In the genomic region with DNA sequence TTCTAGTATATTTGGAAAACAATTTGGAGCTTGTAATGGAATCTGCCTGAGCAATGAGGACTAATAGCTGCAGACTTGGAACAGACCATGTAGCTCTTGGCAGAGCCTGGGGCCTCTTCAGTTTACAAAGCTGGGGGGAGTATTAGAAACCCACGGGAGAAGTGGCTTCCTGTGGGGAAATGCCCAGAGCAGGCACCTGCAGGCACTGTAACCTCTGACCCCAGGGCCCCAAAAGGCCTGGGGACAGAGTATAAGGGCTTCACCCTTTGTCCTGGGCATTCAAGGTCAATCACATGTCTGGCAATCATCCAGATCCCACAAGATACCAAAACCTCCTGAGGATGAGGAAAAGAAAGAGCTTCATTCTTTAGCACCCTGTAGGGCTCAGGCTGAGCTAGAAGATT, we compare ENCODE assay signal across 9 cellular contexts. TPM values are rescaled to one million over a fixed set of nuclear protein-coding genes. Genes with fewer than 3 reads are reported as not detected.
A peak's percentile ranks its signal among the peaks of the same experiment; 100 is the strongest.
DNase-seq lines count a peak whose midpoint lies in the region; ATAC-seq and TF ChIP-seq lines count a peak whose summit lies in the region.
"Had no signal": no experiment of that assay in that cellular context is flagged by ENCODE, and none has a peak within 500 bp of the region (broad histone marks: within the 10 kb centered on the region; RNA-seq: fewer than 3 reads in every experiment).

No MANE protein-coding gene starts in this region.

- POLR2A ChIA-PET in CD4-positive, alpha-beta T cell (lab: Charles Lee) = no interaction called here

- DNase-seq in chondrocyte (ENCODE audit: low spot score) (no peak), lower leg skin (ENCODE audit: low spot score in 2 of 2) (peak; percentile 44 to 89), KBM-7 (no peak)
- DNase-seq in stimulated activated CD8-positive, alpha-beta memory T cell treated with anti-CD3 and anti-CD28 coated beads, Interleukin-4, amount 100 ng/mL, for 48 hours = no peak
- no peak for DNase-seq in CD4-positive, alpha-beta T cell
- DNase-seq: SW 1271 had no signal

- H3K9me3 ChIP-seq in KOPT-K1 (ENCODE audit: insufficient read depth, low read length, poor library complexity, severe bottlenecking) = no peaks in the 10 kb centered on the region
- H3K9me3 ChIP-seq in CD4-positive, alpha-beta T cell (ENCODE audit: control insufficient read depth, low read length) = no peaks in the 10 kb centered on the region

- in situ Hi-C loops in KBM-7 (cut with MboI; ENCODE audit: low pct_unique_long_range_greater_than_20kb, low sequenced_read_pairs) = no loop called here

- H3K27ac Mint-ChIP-seq in chondrocyte (ENCODE audit: unreplicated experiment) = peak overlapping the region; percentile 92
- H3K27ac Mint-ChIP-seq in CD4-positive, alpha-beta T cell = no peak overlapping the region

- intact Hi-C loops in lower leg skin (cut with DNase I; ENCODE audit: low total_unique reads) = loop anchor here (10.0 kb wide), 1 partner anchor 57 kb away; no protein-coding TSS in a partner anchor
- intact Hi-C loops in CD4-positive, alpha-beta T cell (cut with DNase I, micrococcal nuclease) = loop anchor here in 1 of 2 experiments (10.0 kb wide), 1 partner anchor 487 kb away; no protein-coding TSS in a partner anchor

- H3K4me1 Mint-ChIP-seq in chondrocyte (ENCODE audit: low read depth) = peaks cover 13% of the 10 kb centered on the region
- H3K4me1 Mint-ChIP-seq in CD4-positive, alpha-beta T cell (ENCODE audit: low read depth) = peaks cover 24% of the 10 kb centered on the region

- H3K27ac ChIP-seq in KOPT-K1 (ENCODE audit: low read depth, low read length, poor library complexity, severe bottlenecking) (peak overlapping the region; percentile 30), temporal lobe (ENCODE audit: low read depth, low read length) (peak overlapping the region; percentile 24)
- no peak overlapping the region for H3K27ac ChIP-seq in CD4-positive, alpha-beta T cell (ENCODE audit: low read depth, low read length)

- 22 to 32% methylated on average over 1 of the region's 1 CpG for WGBS in lower leg skin, 2 donors

- no peaks in the 10 kb centered on the region for H3K36me3 ChIP-seq in KOPT-K1 (ENCODE audit: insufficient read depth, low read length)

- H3K27me3 ChIP-seq in CD4-positive, alpha-beta T cell (ENCODE audit: control insufficient read depth, insufficient read depth, low read length) = no peaks in the 10 kb centered on the region

- H3K36me3 Mint-ChIP-seq in chondrocyte (ENCODE audit: low read depth) = no peaks in the 10 kb centered on the region
- H3K36me3 Mint-ChIP-seq in CD4-positive, alpha-beta T cell (ENCODE audit: low read depth) = no peaks in the 10 kb centered on the region

- no peak for TF ChIP-seq POLR2A in lower leg skin (IDR thresholded peaks at IDR 0.05)

- no peaks in the 10 kb centered on the region for H3K27me3 Mint-ChIP-seq in chondrocyte (ENCODE audit: low read depth)
- H3K27me3 Mint-ChIP-seq in CD4-positive, alpha-beta T cell = no peaks in the 10 kb centered on the region

- no peak for ATAC-seq in HG02970 (IDR thresholded peaks at IDR 0.05; ENCODE audit: low FRiP score, unreplicated experiment)
- ATAC-seq in CD4-positive, alpha-beta T cell (ENCODE audit: poor library complexity) = no peak

- CTCF ChIA-PET in CD4-positive, alpha-beta T cell (lab: Charles Lee) = no interaction called here

- H3K4me3 Mint-ChIP-seq in chondrocyte (ENCODE audit: unreplicated experiment) = no peak overlapping the region
- no peak overlapping the region for H3K4me3 Mint-ChIP-seq in CD4-positive, alpha-beta T cell

- no peaks in the 10 kb centered on the region for H3K9me3 Mint-ChIP-seq in chondrocyte (ENCODE audit: low read depth)
- H3K9me3 Mint-ChIP-seq in CD4-positive, alpha-beta T cell = no peaks in the 10 kb centered on the region

- TF ChIP-seq CTCF in chondrocyte (IDR thresholded peaks at IDR 0.05) = peak; percentile 10
- no peak for TF ChIP-seq CTCF in lower leg skin (IDR thresholded peaks at IDR 0.05)
- no peak for TF ChIP-seq CTCF in CD4-positive, alpha-beta T cell (IDR thresholded peaks at IDR 0.05)

- H3K4me3 ChIP-seq in lower leg skin (ENCODE audit: low read depth, poor library complexity, severe bottlenecking) = no peak overlapping the region

RNA-seq across cellular contexts. Expression of gene PKIG, which starts 19.4 kb away (rescaled TPM):
- total RNA-seq in chondrocyte = 20.3 to 29.3 TPM (median 26.1 TPM) in 3 replicates
- 10 to 100 TPM; 21.5 to 42.6 (median 28.2) TPM for total RNA-seq in lower leg skin
- total RNA-seq in temporal lobe = 23.8 TPM
- total RNA-seq in CD4-positive, alpha-beta T cell = 1 to 10 TPM; 1.7 to 2.4 TPM

RNA-seq across cellular contexts. Expression of gene ADA, which starts 49.7 kb away (rescaled TPM):
- total RNA-seq in chondrocyte (10.6 to 12.1 TPM (median 11.4 TPM) in 3 replicates), lower leg skin (10 to 100 TPM in 1 of 4 donors, 1 to 10 TPM in 3; 4.3 to 14.8 (median 6.5) TPM), temporal lobe (1.5 TPM)
- total RNA-seq in CD4-positive, alpha-beta T cell = 10 to 100 TPM; 31.7 to 32.8 TPM

Comparison
In these comparisons a context has a peak if more than half of its experiments do, and no peak if none do; other contexts are left out.
1. DNase-seq: peak in lower leg skin (2 of 2); none in chondrocyte (single experiment), stimulated activated CD8-positive, alpha-beta memory T cell treated with anti-CD3 and anti-CD28 coated beads, Interleukin-4, amount 100 ng/mL, for 48 hours (single experiment), KBM-7 (single experiment) and CD4-positive, alpha-beta T cell (0 of 10).